13 cellular contexts compared by ENCODE assay signal in genomic region chr3:66763294-66763693, GRCh38.
A peak's percentile ranks its signal among the peaks of the same experiment; 100 is the strongest.
DNase-seq lines count a peak whose midpoint lies in the region; ATAC-seq and TF ChIP-seq lines count a peak whose summit lies in the region.
"Had no signal": no experiment of that assay in that cellular context is flagged by ENCODE, and none has a peak within 500 bp of the region (broad histone marks: within the 10 kb centered on the region; RNA-seq: fewer than 3 reads in every experiment).

No MANE protein-coding gene starts in this region.

- H3K9ac ChIP-seq in mesendoderm (ENCODE audit: low read length) = no peak overlapping the region

- H3K79me1 ChIP-seq in mesendoderm (ENCODE audit: low read length) = no peaks in the 10 kb centered on the region

- H3K9me2 ChIP-seq in PC-9 (ENCODE audit: insufficient read depth) = no peaks in the 10 kb centered on the region

- peak overlapping the region; percentile 59 for H3K27ac ChIP-seq in PC-9
- H3K27ac ChIP-seq in mesendoderm (ENCODE audit: low read depth, low read length) = no peak overlapping the region

- POLR2A ChIA-PET in PC-9 (lab: Charles Lee; ENCODE audit: unreplicated experiment) = no interaction called here

- H2BK120ac ChIP-seq in mesendoderm (ENCODE audit: low read depth, low read length) = no peak overlapping the region

- H3K79me2 ChIP-seq in PC-9 (ENCODE audit: low read depth) = no peaks in the 10 kb centered on the region
- H3K79me2 ChIP-seq in mesendoderm (ENCODE audit: control insufficient read depth, insufficient read depth, low read length) = no peaks in the 10 kb centered on the region

- no peak overlapping the region for H3K4me3 ChIP-seq in PC-9
- no peak overlapping the region for H3K4me3 ChIP-seq in mesendoderm (ENCODE audit: low read length)
- H3K4me3 ChIP-seq: tibial artery had no signal

- no peak overlapping the region for H2BK15ac ChIP-seq in mesendoderm (replicated peaks; ENCODE audit: low read depth)

- H3K9me3 ChIP-seq in PC-9 (ENCODE audit: insufficient read depth, low read depth) = peaks cover 3% of the 10 kb centered on the region; the same call in 1 of the 2 replicates
- H3K9me3 ChIP-seq: tibial artery had no signal

- no peak overlapping the region for H3K4ac ChIP-seq in mesendoderm (ENCODE audit: low read depth, low read length)

- no peak overlapping the region for H2AFZ ChIP-seq in PC-9

- no peak overlapping the region for H3K56ac ChIP-seq in mesendoderm (ENCODE audit: low read length)

- ATAC-seq in esophagus mucosa = peak; percentile 100
- no peak for ATAC-seq in GM21825 (IDR thresholded peaks at IDR 0.05; ENCODE audit: unreplicated experiment)
- ATAC-seq: activated CD4-positive, alpha-beta T cell treated with anti-CD3 and anti-CD28 coated beads for 36 hours had no signal

- no peaks in the 10 kb centered on the region for H3K27me3 ChIP-seq in PC-9 (ENCODE audit: insufficient read depth, low read depth)
- H3K27me3 ChIP-seq in mesendoderm (ENCODE audit: insufficient read depth, low read length, poor library complexity) = no peaks in the 10 kb centered on the region
- H3K27me3 ChIP-seq: tibial artery had no signal

- TF ChIP-seq CTCF in PC-9 (conservative IDR thresholded peaks at IDR 0.05) = no peak

- no peaks in the 10 kb centered on the region for H3K36me3 ChIP-seq in PC-9 (ENCODE audit: low read depth)
- H3K36me3 ChIP-seq in mesendoderm (ENCODE audit: control insufficient read depth, insufficient read depth, low read length) = no peaks in the 10 kb centered on the region
- H3K36me3 ChIP-seq: tibial artery had no signal

- DNase-seq in COLO829 (ENCODE audit: low spot score) (peak; percentile 58), PC-9 (peak in 1 of 2 experiments; percentile 75), pons (ENCODE audit: low spot score) (peak; percentile 38), mesendoderm (no peak), NCI-H446 (lab: John Stamatoyannopoulos, UW) (no peak), germinal center (ENCODE audit: low spot score) (no peak)
- DNase-seq: activated CD4-positive, alpha-beta T cell treated with anti-CD3 and anti-CD28 coated beads for 36 hours; CD8-positive, alpha-beta memory T cell; NCI-H345; SHP77 had no signal

- CTCF ChIA-PET in PC-9 (lab: Charles Lee) = no interaction called here

- no peak overlapping the region for H4K8ac ChIP-seq in mesendoderm (ENCODE audit: low read depth, low read length)

- H3F3A ChIP-seq in PC-9 (ENCODE audit: insufficient read depth, low read depth) = peaks cover 10% of the 10 kb centered on the region; the same call in 1 of the 2 replicates

- H3K4me1 ChIP-seq in PC-9 (replicated peaks; ENCODE audit: insufficient read depth) (peaks cover 30% of the 10 kb centered on the region), mesendoderm (ENCODE audit: control insufficient read depth, low read depth, low read length) (no peaks in the 10 kb centered on the region)

- no peak overlapping the region for H4K5ac ChIP-seq in mesendoderm (ENCODE audit: low read length)

- H2AK5ac ChIP-seq in mesendoderm (ENCODE audit: low read length) = no peak overlapping the region

- H3K4me2 ChIP-seq in PC-9 (peak overlapping the region; percentile 34), mesendoderm (ENCODE audit: low read length) (no peak overlapping the region)

- no CpG with 5 or more reads among the region's 4 CpGs for WGBS in mesendoderm (ENCODE audit: extremely low coverage, insufficient coverage, low lambda C conversion rate)

- no peak overlapping the region for H3K23ac ChIP-seq in mesendoderm (ENCODE audit: low read length)

- BruUV-seq in PC-9 (replicated peaks; lab: Mats Ljungman, UMichigan) = no TSS peak

- H2BK5ac ChIP-seq in mesendoderm (ENCODE audit: low read length) = no peak overlapping the region

- intact Hi-C loops in PC-9 (cut with micrococcal nuclease; ENCODE audit: unreplicated experiment) = no loop called here

- H3K18ac ChIP-seq in mesendoderm (ENCODE audit: low read length) = no peak overlapping the region

- no peaks in the 10 kb centered on the region for H4K20me1 ChIP-seq in PC-9 (ENCODE audit: insufficient read depth)

Comparison
In these comparisons a context has a peak if more than half of its experiments do, and no peak if none do; other contexts are left out.
1. DNase-seq: peak in COLO829 (single experiment) and pons (single experiment); none in mesendoderm (single experiment), NCI-H446 (0 of 2) and germinal center (single experiment).